9 cellular contexts compared by ENCODE assay signal in genomic region chr14:92503756-92504491, GRCh38. TPM values are rescaled to one million over a fixed set of nuclear protein-coding genes. Genes with fewer than 3 reads are reported as not detected.
DNase-seq lines count a peak whose midpoint lies in the region; ATAC-seq and TF ChIP-seq lines count a peak whose summit lies in the region.
"Had no signal": no experiment of that assay in that cellular context is flagged by ENCODE, and none has a peak within 500 bp of the region (broad histone marks: within the 10 kb centered on the region; RNA-seq: fewer than 3 reads in every experiment).

No MANE protein-coding gene starts in this region.

- in situ Hi-C loops in IMR-90 (cut with MboI; ENCODE audit: low sequenced_read_pairs) = no loop called here

- H4K20me1 ChIP-seq in IMR-90 (ENCODE audit: insufficient read depth, low read length) = no peaks in the 10 kb centered on the region

- TF ChIP-seq CTCF in IMR-90 (conservative IDR thresholded peaks at IDR 0.05; ENCODE audit: low read depth, low read length) (no peak), cardiac fibroblast (IDR thresholded peaks at IDR 0.05; ENCODE audit: low read depth, low read length) (no peak), left lung (IDR thresholded peaks at IDR 0.05) (no peak)

- H2AFZ ChIP-seq in IMR-90 (replicated peaks; ENCODE audit: low read length, poor library complexity) = peak overlapping the region; percentile 67

- H3K9ac ChIP-seq in IMR-90 (ENCODE audit: low read depth, low read length) = no peak overlapping the region

- peak overlapping the region; percentile 11; the same call in 1 of the 2 replicates for H4K5ac ChIP-seq in IMR-90 (ENCODE audit: low read depth, low read length)

- peak; percentile 85 for ATAC-seq in IMR-90 (ENCODE audit: low read depth)
- peak; percentile 23 for ATAC-seq in left lung
- ATAC-seq in GM18520 (IDR thresholded peaks at IDR 0.05; ENCODE audit: unreplicated experiment) = no peak

- H3K27ac ChIP-seq in IMR-90 (ENCODE audit: insufficient read depth, low read length) (peak overlapping the region; percentile 14; the same call in 1 of the 2 replicates), left lung (no peak overlapping the region)

- H3K56ac ChIP-seq in IMR-90 (ENCODE audit: extremely low read depth, insufficient read depth, low read length) = peak overlapping the region; percentile 1; the same call in 1 of the 2 replicates

- H3K14ac ChIP-seq in IMR-90 (replicated peaks; ENCODE audit: low read depth, low read length) = peak overlapping the region; percentile 78

- H2BK5ac ChIP-seq in IMR-90 (ENCODE audit: low read depth, low read length, poor library complexity, severe bottlenecking) = peak overlapping the region; percentile 63

- H3K4me3 ChIP-seq in IMR-90 (ENCODE audit: insufficient read depth, low read depth, low read length) (no peak overlapping the region), cardiac fibroblast (replicated peaks in 1 of 2; ENCODE audit: low read depth in 2 of 2, low read length in 2 of 2) (no peak overlapping the region), left lung (no peak overlapping the region)
- H3K4me3 ChIP-seq: skin epidermis had no signal

- H3K18ac ChIP-seq in IMR-90 (ENCODE audit: low read depth, low read length) = peak overlapping the region; percentile 30; the same call in 1 of the 2 replicates

- H3K27me3 ChIP-seq in IMR-90 (ENCODE audit: control insufficient read depth, insufficient read depth, low read length) (no peaks in the 10 kb centered on the region), left lung (no peaks in the 10 kb centered on the region)

- H3K4ac ChIP-seq in IMR-90 (ENCODE audit: low read depth, low read length) = peak overlapping the region; percentile 70

- H3K4me2 ChIP-seq in IMR-90 (ENCODE audit: low read depth, low read length) = no peak overlapping the region

- POLR2A ChIA-PET in IMR-90 (lab: Charles Lee; ENCODE audit: unreplicated experiment) = interaction anchor here (0.7 kb wide), 1 partner anchor 831 kb away, joined by 13 read pairs; no protein-coding TSS in a partner anchor

- H2BK15ac ChIP-seq in IMR-90 (ENCODE audit: low read depth, low read length) = peak overlapping the region; percentile 79; the same call in 1 of the 3 replicates

- H4K91ac ChIP-seq in IMR-90 (ENCODE audit: insufficient read depth, low read depth, low read length) = peak overlapping the region; percentile 78

- BruUV-seq in IMR-90 (replicated peaks; lab: Mats Ljungman, UMichigan) = no TSS peak

- 42% methylated on average over 2 of the region's 4 CpGs; no CpG with 5 or more reads in 1 of the 2 experiments for WGBS in IMR-90 (ENCODE audit: extremely low coverage in 2 of 2, insufficient read length in 1 of 2), 2 experiments

- peaks cover 0 to 5% of the 10 kb centered on the region in 2 experiments; a peak in 1 of 4 replicates for H3K79me1 ChIP-seq in IMR-90 (ENCODE audit: low read depth in 1 of 2, low read length in 2 of 2)

- DNase-seq in AG08396 (ENCODE audit: low spot score) (peak; percentile 57), IMR-90 (peak; percentile 70), cardiac fibroblast (ENCODE audit: low read depth in 2 of 2) (peak; percentile 43 to 83), left lung (no peak), NCI-H2171 treated with DMSO at 0.1 percent for 48 hours (lab: John Stamatoyannopoulos, UW) (no peak), COR-L47 (lab: John Stamatoyannopoulos, UW) (no peak), NCI-H446 treated with DMSO at 0.1 percent for 48 hours (lab: John Stamatoyannopoulos, UW) (no peak)

- TF ChIP-seq POLR2A in IMR-90 (IDR thresholded peaks at IDR 0.05; ENCODE audit: low read depth, low read length) = no peak

- H2AK5ac ChIP-seq in IMR-90 (ENCODE audit: low read depth, low read length) = peak overlapping the region; percentile 65

- H3K9me1 ChIP-seq in IMR-90 (ENCODE audit: insufficient read depth, low read length) = peaks cover 30% of the 10 kb centered on the region

- H2AK9ac ChIP-seq in IMR-90 (replicated peaks; ENCODE audit: low read depth, low read length, poor library complexity) = peak overlapping the region; percentile 16

- H3K36me3 ChIP-seq in IMR-90 (ENCODE audit: control insufficient read depth, insufficient read depth, low read length) (no peaks in the 10 kb centered on the region), left lung (no peaks in the 10 kb centered on the region)

- H3K23ac ChIP-seq in IMR-90 (ENCODE audit: low read depth, low read length) = peak overlapping the region; percentile 36; the same call in 1 of the 2 replicates

- intact Hi-C loops in IMR-90 (cut with micrococcal nuclease) (no loop called here), left lung (cut with DNase I) (no loop called here)

- H2BK120ac ChIP-seq in IMR-90 (ENCODE audit: low read depth, low read length) = peak overlapping the region; percentile 66

- no peak for TF ChIP-seq RAD21 in IMR-90 (IDR thresholded peaks at IDR 0.05; ENCODE audit: low read length)

- H3K9me3 ChIP-seq in IMR-90 (ENCODE audit: control insufficient read depth, insufficient read depth, low read length) = no peaks in the 10 kb centered on the region
- H3K9me3 ChIP-seq in left lung = no peaks in the 10 kb centered on the region

- peak overlapping the region; percentile 74 for H2BK20ac ChIP-seq in IMR-90 (ENCODE audit: low read depth, low read length)

- H3K4me1 ChIP-seq in IMR-90 (ENCODE audit: control insufficient read depth, insufficient read depth, low read length) (peaks cover 18% of the 10 kb centered on the region), left lung (peaks cover 0 to 32% of the 10 kb centered on the region in 2 donors)

- CTCF ChIA-PET in IMR-90 (lab: Yijun Ruan, JAX) = interaction anchor here (0.7 kb wide), 1 partner anchor 30 kb away, joined by 3 read pairs; no protein-coding TSS in a partner anchor

- H4K8ac ChIP-seq in IMR-90 (ENCODE audit: low read depth in 2 of 2, low read length in 2 of 2) = peak overlapping the region; percentile 69 to 74; a peak in 3 of 4 replicates

- dilution Hi-C loops in IMR-90 (cut with HindIII; ENCODE audit: low sequenced_read_pairs, unreplicated experiment) = no loop called here

TF ChIP-seq in IMR-90, 13 proteins besides CTCF, POLR2A, EP300 and RAD21:
- TF ChIP-seq CEBPB (IDR thresholded peaks at IDR 0.05; ENCODE audit: low read depth, low read length) (no peak), MXI1 (IDR thresholded peaks at IDR 0.05; ENCODE audit: borderline replicate concordance, low read depth, low read length) (no peak), BHLHE40 (IDR thresholded peaks at IDR 0.05; ENCODE audit: low read depth, low read length) (no peak), FOS (IDR thresholded peaks at IDR 0.05; ENCODE audit: low read depth, low read length) (no peak; the same call in 1 of the 2 replicates), MAFK (IDR thresholded peaks at IDR 0.05; ENCODE audit: low read depth, low read length) (no peak), RFX5 (IDR thresholded peaks at IDR 0.05; ENCODE audit: low read depth, low read length) (no peak), CHD1 (IDR thresholded peaks at IDR 0.05; ENCODE audit: low read depth, low read length) (no peak), NFE2L2 (IDR thresholded peaks at IDR 0.05; ENCODE audit: low read depth, low read length) (no peak), SMC3 (IDR thresholded peaks at IDR 0.05; ENCODE audit: low read depth, low read length) (no peak), RCOR1 (IDR thresholded peaks at IDR 0.05; ENCODE audit: insufficient replicate concordance, low read length) (no peak), MAZ (IDR thresholded peaks at IDR 0.05; ENCODE audit: borderline replicate concordance, low read depth, low read length) (no peak)
- TF ChIP-seq, protein P1, sequence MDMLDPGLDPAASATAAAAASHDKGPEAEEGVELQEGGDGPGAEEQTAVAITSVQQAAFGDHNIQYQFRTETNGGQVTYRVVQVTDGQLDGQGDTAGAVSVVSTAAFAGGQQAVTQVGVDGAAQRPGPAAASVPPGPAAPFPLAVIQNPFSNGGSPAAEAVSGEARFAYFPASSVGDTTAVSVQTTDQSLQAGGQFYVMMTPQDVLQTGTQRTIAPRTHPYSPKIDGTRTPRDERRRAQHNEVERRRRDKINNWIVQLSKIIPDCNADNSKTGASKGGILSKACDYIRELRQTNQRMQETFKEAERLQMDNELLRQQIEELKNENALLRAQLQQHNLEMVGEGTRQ (IDR thresholded peaks at IDR 0.05; ENCODE audit: low read depth, low read length) = no peak
- TF ChIP-seq, protein P2, sequence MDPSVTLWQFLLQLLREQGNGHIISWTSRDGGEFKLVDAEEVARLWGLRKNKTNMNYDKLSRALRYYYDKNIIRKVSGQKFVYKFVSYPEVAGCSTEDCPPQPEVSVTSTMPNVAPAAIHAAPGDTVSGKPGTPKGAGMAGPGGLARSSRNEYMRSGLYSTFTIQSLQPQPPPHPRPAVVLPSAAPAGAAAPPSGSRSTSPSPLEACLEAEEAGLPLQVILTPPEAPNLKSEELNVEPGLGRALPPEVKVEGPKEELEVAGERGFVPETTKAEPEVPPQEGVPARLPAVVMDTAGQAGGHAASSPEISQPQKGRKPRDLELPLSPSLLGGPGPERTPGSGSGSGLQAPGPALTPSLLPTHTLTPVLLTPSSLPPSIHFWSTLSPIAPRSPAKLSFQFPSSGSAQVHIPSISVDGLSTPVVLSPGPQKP (IDR thresholded peaks at IDR 0.05; ENCODE audit: borderline replicate concordance, low read depth, low read length) = no peak

RNA-seq across cellular contexts. Expression of gene RIN3, which starts 9.7 kb away (rescaled TPM):
- total RNA-seq in IMR-90 (2012; rRNA removed) (2.2 and 2.5 TPM in 2 replicates), left lung (10 to 100 TPM; 25.7 to 54.8 TPM)
- polyA plus RNA-seq in IMR-90 (2012; rRNA removed) = 11.1 and 11.6 TPM in 2 replicates
- polyA plus RNA-seq in IMR-90 (2012; cell fraction: cytosol; rRNA removed) = 8.9 and 13.9 TPM in 2 replicates
- polyA plus RNA-seq in IMR-90 (2012; cell fraction: nucleus; rRNA removed; ENCODE audit: low replicate concordance) = 10.8 and 19.9 TPM in 2 replicates

Comparison
In these comparisons a context has a peak if more than half of its experiments do, and no peak if none do; other contexts are left out.
1. DNase-seq: peak in AG08396 (single experiment), IMR-90 (single experiment) and cardiac fibroblast (2 of 2); none in left lung (0 of 2), NCI-H2171 treated with DMSO at 0.1 percent for 48 hours (single experiment), COR-L47 (single experiment) and NCI-H446 treated with DMSO at 0.1 percent for 48 hours (single experiment).